Comparison of ENCODE assay signal across 15 cellular contexts in the genomic region with DNA sequence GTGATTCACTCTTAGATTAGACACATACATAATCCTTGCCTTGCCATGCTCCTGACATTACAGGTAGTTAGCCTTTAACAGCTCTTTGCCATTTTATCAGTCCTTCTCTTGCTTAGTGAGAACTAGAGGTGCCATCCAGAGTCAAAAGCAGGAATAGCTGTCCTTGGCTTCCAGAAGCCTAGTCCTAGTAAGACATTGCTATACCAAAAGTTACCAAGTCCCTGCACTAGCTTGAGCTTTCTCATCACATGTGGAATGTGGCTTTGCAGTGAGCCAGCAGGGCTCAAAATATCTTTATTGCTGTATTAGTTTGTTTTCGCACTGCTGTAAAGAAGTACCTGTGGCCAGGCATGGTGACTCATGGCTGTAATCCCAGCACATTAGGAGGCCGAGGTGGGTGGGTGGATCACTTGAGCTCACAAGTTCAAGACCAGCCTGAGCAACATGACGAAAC.
DNase-seq lines count a peak whose midpoint lies in the region; ATAC-seq and TF ChIP-seq lines count a peak whose summit lies in the region.
"Had no signal": no experiment of that assay in that cellular context is flagged by ENCODE, and none has a peak within 500 bp of the region (broad histone marks: within the 10 kb centered on the region; RNA-seq: fewer than 3 reads in every experiment).

No MANE protein-coding gene starts in this region.

- POLR2A ChIA-PET in HEK293 (lab: Yijun Ruan, JAX), result no interaction called here

- H3K27me3 Mint-ChIP-seq in T-helper 17 cell, result no peaks in the 10 kb centered on the region
- no peaks in the 10 kb centered on the region for H3K27me3 Mint-ChIP-seq in immature natural killer cell (ENCODE audit: low read depth in 3 of 3)
- H3K27me3 Mint-ChIP-seq: activated T-helper 17 cell treated with anti-CD3 and anti-CD28 coated beads, Interleukin-2, amount 50 U/mL, for 72 hours; naive B cell had no signal

- no peak overlapping the region for H3K4me3 ChIP-seq in HEK293 (ENCODE audit: low read depth, low read length)
- H3K4me3 ChIP-seq: SJCRH30 had no signal

- CTCF ChIA-PET in HEK293 (lab: Yijun Ruan, JAX), result interaction anchor here (1.1 kb wide), 1 partner anchor 8 kb away, joined by 3 read pairs; no protein-coding TSS in a partner anchor

- no peak overlapping the region for H3K4me3 Mint-ChIP-seq in T-helper 17 cell
- no peak overlapping the region for H3K4me3 Mint-ChIP-seq in immature natural killer cell
- H3K4me3 Mint-ChIP-seq: activated T-helper 17 cell treated with anti-CD3 and anti-CD28 coated beads, Interleukin-2, amount 50 U/mL, for 72 hours; CD8-positive, alpha-beta T cell had no signal

- no peaks in the 10 kb centered on the region for H3K9me3 Mint-ChIP-seq in immature natural killer cell
- H3K9me3 Mint-ChIP-seq: activated T-helper 17 cell treated with anti-CD3 and anti-CD28 coated beads, Interleukin-2, amount 50 U/mL, for 72 hours; CD8-positive, alpha-beta T cell; naive B cell had no signal

- no peak for ATAC-seq in T-helper 17 cell
- ATAC-seq: activated T-helper 17 cell treated with anti-CD3 and anti-CD28 coated beads, Interleukin-2, amount 50 U/mL, for 72 hours; CD8-positive, alpha-beta T cell had no signal

- H3K36me3 ChIP-seq in HEK293 (ENCODE audit: control insufficient read depth in 2 of 2, insufficient read depth in 1 of 2, low read length in 2 of 2), result peaks cover 0 to 13% of the 10 kb centered on the region in 2 experiments; a peak in 1 of 3 replicates

- no peak overlapping the region for H3K27ac ChIP-seq in HEK293 (ENCODE audit: extremely low read depth, low read depth, low read length)
- H3K27ac ChIP-seq: SJCRH30 had no signal

- H3K36me3 Mint-ChIP-seq in T-helper 17 cell (ENCODE audit: low read depth), result peaks cover 9% of the 10 kb centered on the region
- peaks cover 4 to 22% (median 15%) of the 10 kb centered on the region in 3 donors for H3K36me3 Mint-ChIP-seq in immature natural killer cell

- no peaks in the 10 kb centered on the region for H3K4me1 Mint-ChIP-seq in T-helper 17 cell
- no peaks in the 10 kb centered on the region for H3K4me1 Mint-ChIP-seq in immature natural killer cell
- H3K4me1 Mint-ChIP-seq: activated T-helper 17 cell treated with anti-CD3 and anti-CD28 coated beads, Interleukin-2, amount 50 U/mL, for 72 hours had no signal

- no peaks in the 10 kb centered on the region for H3K9me3 ChIP-seq in HEK293 (ENCODE audit: control insufficient read depth, insufficient read depth, low read depth, low read length)
- no peaks in the 10 kb centered on the region for H3K9me3 ChIP-seq in T-helper 17 cell (ENCODE audit: control insufficient read depth, low read length, poor library complexity, severe bottlenecking)
- H3K9me3 ChIP-seq: SJCRH30 had no signal

- peaks cover 2% of the 10 kb centered on the region; the same call in 1 of the 2 replicates for H3K4me1 ChIP-seq in HEK293 (ENCODE audit: control insufficient read depth, insufficient read depth, low read length)
- H3K4me1 ChIP-seq: SJCRH30 had no signal

- H3K27ac Mint-ChIP-seq in T-helper 17 cell (peak overlapping the region; percentile 1), immature natural killer cell (no peak overlapping the region)
- H3K27ac Mint-ChIP-seq: activated T-helper 17 cell treated with anti-CD3 and anti-CD28 coated beads, Interleukin-2, amount 50 U/mL, for 72 hours; CD8-positive, alpha-beta T cell; naive B cell had no signal

- DNase-seq in T-helper 17 cell, result no peak
- DNase-seq in fibroblast of peridontal ligament (ENCODE audit: extremely low read depth), result peak; percentile 20
- DNase-seq in renal cortical epithelial cell (ENCODE audit: low read depth), result peak; percentile 63
- no peak for DNase-seq in immature natural killer cell
- no peak for DNase-seq in T-helper 2 cell
- no peak for DNase-seq in inferior parietal cortex (ENCODE audit: extremely low spot score)
- DNase-seq: activated CD4-positive, alpha-beta T cell treated with anti-CD3 and anti-CD28 coated beads, Interleukin-2, amount 50 U/mL, for 1 hour; CD8-positive, alpha-beta T cell; GDM1; left cardiac atrium; naive B cell; SJCRH30; stimulated activated CD4-positive, alpha-beta T cell treated with anti-CD3 and anti-CD28 coated beads, Interleukin-4, amount 100 ng/mL, for 1 hour had no signal

- no peak for TF ChIP-seq CTCF in HEK293 (tag by site-specific recombination; IDR thresholded peaks at IDR 0.05)

TF ChIP-seq in HEK293, 187 proteins besides CTCF, POLR2A, EP300 and RAD21:
- TF ChIP-seq ZNF747 (tag by site-specific recombination; IDR thresholded peaks at IDR 0.05) (no peak), SCRT1 (tag by site-specific recombination; IDR thresholded peaks at IDR 0.05; ENCODE audit: borderline replicate concordance) (peak; percentile 66; the same call in 1 of the 2 replicates), KLF7 (tag by site-specific recombination; IDR thresholded peaks at IDR 0.05; ENCODE audit: borderline replicate concordance) (no peak), ZNF221 (tag by site-specific recombination; IDR thresholded peaks at IDR 0.05; ENCODE audit: borderline replicate concordance) (no peak), ZNF776 (tag by site-specific recombination; IDR thresholded peaks at IDR 0.05; ENCODE audit: borderline replicate concordance) (no peak), ZNF354C (tag by site-specific recombination; IDR thresholded peaks at IDR 0.05; ENCODE audit: borderline replicate concordance, low read depth) (no peak), SCRT2 (tag by site-specific recombination; IDR thresholded peaks at IDR 0.05) (peak; percentile 64)
- TF ChIP-seq, protein P1, sequence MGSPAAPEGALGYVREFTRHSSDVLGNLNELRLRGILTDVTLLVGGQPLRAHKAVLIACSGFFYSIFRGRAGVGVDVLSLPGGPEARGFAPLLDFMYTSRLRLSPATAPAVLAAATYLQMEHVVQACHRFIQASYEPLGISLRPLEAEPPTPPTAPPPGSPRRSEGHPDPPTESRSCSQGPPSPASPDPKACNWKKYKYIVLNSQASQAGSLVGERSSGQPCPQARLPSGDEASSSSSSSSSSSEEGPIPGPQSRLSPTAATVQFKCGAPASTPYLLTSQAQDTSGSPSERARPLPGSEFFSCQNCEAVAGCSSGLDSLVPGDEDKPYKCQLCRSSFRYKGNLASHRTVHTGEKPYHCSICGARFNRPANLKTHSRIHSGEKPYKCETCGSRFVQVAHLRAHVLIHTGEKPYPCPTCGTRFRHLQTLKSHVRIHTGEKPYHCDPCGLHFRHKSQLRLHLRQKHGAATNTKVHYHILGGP (tag by site-specific recombination; IDR thresholded peaks at IDR 0.05), result no peak

Comparison
In these comparisons a context has a peak if more than half of its experiments do, and no peak if none do; other contexts are left out.
1. DNase-seq: peak in fibroblast of peridontal ligament (single experiment) and renal cortical epithelial cell (single experiment); none in T-helper 17 cell (0 of 3), immature natural killer cell (0 of 3), T-helper 2 cell (0 of 5) and inferior parietal cortex (single experiment).